8 cellular contexts compared by ENCODE assay signal in genomic region chr19:39502640-39503417, GRCh38. TPM values are rescaled to one million over a fixed set of nuclear protein-coding genes. Genes with fewer than 3 reads are reported as not detected.
A peak's percentile ranks its signal among the peaks of the same experiment; 100 is the strongest.
DNase-seq lines count a peak whose midpoint lies in the region; ATAC-seq lines count a peak whose summit lies in the region.

No MANE protein-coding gene starts in this region.

- intact Hi-C loops in sciatic nerve (cut with DNase I), result no loop called here

- no peaks in the 10 kb centered on the region for H3K9me2 ChIP-seq in GM23248 (ENCODE audit: insufficient read depth)

- in situ Hi-C loops in GM23248 (cut with MboI), result no loop called here

- no peaks in the 10 kb centered on the region for H3K36me3 ChIP-seq in GM23248 (ENCODE audit: low read depth)

- no peak overlapping the region for H3K4me2 ChIP-seq in GM23248 (ENCODE audit: unreplicated experiment)

- H3K9me3 ChIP-seq in GM23248 (ENCODE audit: low read depth), result no peaks in the 10 kb centered on the region

- 24 to 35% methylated on average over 26 to 38 of the region's 69 CpGs for WGBS in GM23248 (ENCODE audit: low coverage in 1 of 2, low lambda C conversion rate in 2 of 2, missing lambda C conversion rate in 2 of 2), 2 experiments

- H2AFZ ChIP-seq in GM23248, result 0 out of 2 replicates have a peak overlapping the region, but pooled peaks have one; percentile 55

- DNase-seq in GM23248 (peak; percentile 93), RPMI8226 (peak; percentile 85), foreskin melanocyte (peak; percentile 59), sciatic nerve (ENCODE audit: low spot score) (peak; percentile 67), AML-193 (lab: John Stamatoyannopoulos, UW) (no peak), SIG-M5 (lab: John Stamatoyannopoulos, UW) (no peak)
- peak; percentile 71 for DNase-seq in activated T-helper 9 cell treated with anti-CD3 and anti-CD28 coated beads, Interleukin-2, amount 50 U/mL, for 16 hours (ENCODE audit: low read depth)

- no peaks in the 10 kb centered on the region for H4K20me1 ChIP-seq in GM23248 (ENCODE audit: insufficient read depth)

- no peak overlapping the region for H3K9ac ChIP-seq in GM23248

- no peaks in the 10 kb centered on the region for H3K79me2 ChIP-seq in GM23248 (ENCODE audit: insufficient read depth)

- no peaks in the 10 kb centered on the region for H3F3A ChIP-seq in GM23248 (ENCODE audit: insufficient read depth)

- ATAC-seq in sciatic nerve (peak; percentile 72), HG03097 (IDR thresholded peaks at IDR 0.05; ENCODE audit: low FRiP score, unreplicated experiment) (no peak)

- peaks cover 36% of the 10 kb centered on the region for H3K27me3 ChIP-seq in GM23248 (replicated peaks; ENCODE audit: insufficient read depth)

- H3K4me1 ChIP-seq in GM23248 (ENCODE audit: insufficient read depth), result 0 out of 2 replicates have a peak, but pooled peaks cover 5% of the 10 kb centered on the region

- H3K4me3 ChIP-seq in GM23248, result no peak overlapping the region

- H3K27ac ChIP-seq in GM23248, result no peak overlapping the region

RNA-seq across cellular contexts. Expression of gene DLL3, which starts 4.1 kb away (rescaled TPM):
- 2.1 TPM in 1 of 2 replicates, not detected in the other for total RNA-seq in GM23248 (2014; rRNA removed; shearing (Covaris generic))
- polyA plus RNA-seq in GM23248 (2016; fragmentation: Nextera tagmentation; extraction: Ambion mirVana), result 0.74 and 1.2 TPM in 2 replicates
- not detected for total RNA-seq in sciatic nerve

RNA-seq across cellular contexts. Expression of gene SELENOV, which starts 12.1 kb away (rescaled TPM):
- not detected in 2 replicates for total RNA-seq in GM23248 (2014; rRNA removed; shearing (Covaris generic))
- polyA plus RNA-seq in GM23248 (2016; fragmentation: Nextera tagmentation; extraction: Ambion mirVana), result not detected in 2 replicates
- total RNA-seq in sciatic nerve, result not detected

RNA-seq across cellular contexts. Expression of gene TIMM50, which starts 22.2 kb away (rescaled TPM):
- 66.7 and 70.8 TPM in 2 replicates for total RNA-seq in GM23248 (2014; rRNA removed; shearing (Covaris generic))
- 82.0 and 89.4 TPM in 2 replicates for polyA plus RNA-seq in GM23248 (2016; fragmentation: Nextera tagmentation; extraction: Ambion mirVana)
- 38.3 TPM for total RNA-seq in sciatic nerve

RNA-seq across cellular contexts. Expression of gene EID2B, which starts 29.8 kb away (rescaled TPM):
- 3.4 and 3.9 TPM in 2 replicates for total RNA-seq in GM23248 (2014; rRNA removed; shearing (Covaris generic))
- 2.5 and 3.2 TPM in 2 replicates for polyA plus RNA-seq in GM23248 (2016; fragmentation: Nextera tagmentation; extraction: Ambion mirVana)
- 4.3 TPM for total RNA-seq in sciatic nerve

RNA-seq across cellular contexts. Expression of gene EID2, which starts 37.1 kb away (rescaled TPM):
- 12.3 and 14.3 TPM in 2 replicates for total RNA-seq in GM23248 (2014; rRNA removed; shearing (Covaris generic))
- 14.9 and 16.3 TPM in 2 replicates for polyA plus RNA-seq in GM23248 (2016; fragmentation: Nextera tagmentation; extraction: Ambion mirVana)
- 11.8 TPM for total RNA-seq in sciatic nerve

Comparison
In these comparisons a context has a peak if more than half of its experiments do, and no peak if none do; other contexts are left out.
1. DNase-seq: peak in GM23248 (single experiment), RPMI8226 (single experiment), activated T-helper 9 cell treated with anti-CD3 and anti-CD28 coated beads, Interleukin-2, amount 50 U/mL, for 16 hours (single experiment), foreskin melanocyte (single experiment) and sciatic nerve (single experiment); none in AML-193 (0 of 2) and SIG-M5 (single experiment).